In genomic region chr11:38824573-38824972, GRCh38 we compare ENCODE assay signal across 12 cellular contexts.
A peak's percentile ranks its signal among the peaks of the same experiment; 100 is the strongest.
DNase-seq lines count a peak whose midpoint lies in the region; ATAC-seq and TF ChIP-seq lines count a peak whose summit lies in the region.
"Had no signal": no experiment of that assay in that cellular context is flagged by ENCODE, and none has a peak within 500 bp of the region (broad histone marks: within the 10 kb centered on the region; RNA-seq: fewer than 3 reads in every experiment).

No MANE protein-coding gene starts in this region.

- no peak for ATAC-seq in GM19324 (IDR thresholded peaks at IDR 0.05; ENCODE audit: low FRiP score, unreplicated experiment)
- no peak for ATAC-seq in GM21717 (IDR thresholded peaks at IDR 0.05; ENCODE audit: unreplicated experiment)
- ATAC-seq: left colon had no signal

- DNase-seq in NCI-H460 (ENCODE audit: extremely low read depth, low read depth): peak; percentile 1
- no peak for DNase-seq in epithelial cell of proximal tubule (ENCODE audit: low read depth)
- no peak for DNase-seq in stimulated activated CD4-positive, alpha-beta T cell treated with anti-CD3 and anti-CD28 coated beads, Interleukin-1b, Interleukin-23, amount 100 ng/mL, for 48 hours
- DNase-seq in activated gamma-delta T cell treated with Interleukin-2 at 50 U/mL for 16 hours: no peak
- DNase-seq: activated CD4-positive, CD25-positive, alpha-beta regulatory T cell treated with anti-CD3 and anti-CD28 coated beads, Interleukin-2, amount 50 U/mL, for 72 hours; activated naive CD4-positive, alpha-beta T cell treated with Interleukin-2 at 50 U/mL for 16 hours; left colon; NK-92 treated with Interleukin-12 subunit alpha and Interleukin-12 subunit beta, amount 100 ng/mL, for 24 hours had no signal

- no peak overlapping the region for H3K27ac ChIP-seq in 22Rv1

- TF ChIP-seq CTCF in 22Rv1 (IDR thresholded peaks at IDR 0.05) (peak; percentile 70), GM12872 (IDR thresholded peaks at IDR 0.05; ENCODE audit: insufficient read depth, low read depth, low read length) (peak; percentile 35; the same call in 1 of the 3 replicates), epithelial cell of proximal tubule (conservative IDR thresholded peaks at IDR 0.05; ENCODE audit: low read depth, low read length) (peak; percentile 24)

- no peak overlapping the region for H3K4me3 ChIP-seq in epithelial cell of proximal tubule (ENCODE audit: low read depth, low read length)
